Comparison of ENCODE assay signal across 1 cellular context in genomic region chr20:51860015-51860882, GRCh38.
TF ChIP-seq lines count a peak whose summit lies in the region.

No MANE protein-coding gene starts in this region.

TF ChIP-seq in HEK293, 187 proteins besides CTCF, POLR2A, EP300 and RAD21 (continued from another document and continues in another):
- TF ChIP-seq KLF17 (tag by site-specific recombination; IDR thresholded peaks at IDR 0.05) (no peak), BCL11B (tag by site-specific recombination; IDR thresholded peaks at IDR 0.05; ENCODE audit: low read depth) (no peak), ZFHX2 (tag by site-specific recombination; conservative IDR thresholded peaks at IDR 0.05) (no peak), ZNF175 (tag by site-specific recombination; IDR thresholded peaks at IDR 0.05) (no peak), ZNF623 (tag by site-specific recombination; IDR thresholded peaks at IDR 0.05) (no peak), ZNF19 (tag by site-specific recombination; IDR thresholded peaks at IDR 0.05; ENCODE audit: low read depth) (no peak), ZNF366 (tag by site-specific recombination; conservative IDR thresholded peaks at IDR 0.05) (peak; percentile 56; the same call in 1 of the 2 replicates), ZNF560 (tag by site-specific recombination; IDR thresholded peaks at IDR 0.05; ENCODE audit: borderline replicate concordance) (no peak), PRDM10 (tag by site-specific recombination; IDR thresholded peaks at IDR 0.05) (no peak), SP7 (tag by site-specific recombination; IDR thresholded peaks at IDR 0.05) (peak; percentile 89), ZNF791 (tag by site-specific recombination; IDR thresholded peaks at IDR 0.05) (no peak), ZNF571 (tag by site-specific recombination; IDR thresholded peaks at IDR 0.05) (no peak), ZNF157 (tag by site-specific recombination; IDR thresholded peaks at IDR 0.05) (no peak), ZNF654 (tag by site-specific recombination; IDR thresholded peaks at IDR 0.05; ENCODE audit: low read depth) (no peak; the same call in 1 of the 2 replicates), ZNF433 (tag by site-specific recombination; IDR thresholded peaks at IDR 0.05; ENCODE audit: low read depth) (no peak), ZNF292 (tag by site-specific recombination; IDR thresholded peaks at IDR 0.05; ENCODE audit: borderline replicate concordance, low read depth) (no peak), GFI1B (tag by site-specific recombination; IDR thresholded peaks at IDR 0.05) (peak; percentile 77; the same call in 1 of the 2 replicates), ZNF449 (tag by site-specific recombination; IDR thresholded peaks at IDR 0.05) (no peak), GLI4 (tag by site-specific recombination; IDR thresholded peaks at IDR 0.05) (no peak), HOXD13 (CRISPR knock-in tag; IDR thresholded peaks at IDR 0.05; ENCODE audit: borderline replicate concordance) (peak; percentile 86), GLIS1 (tag by site-specific recombination; IDR thresholded peaks at IDR 0.05) (peak; percentile 58; the same call in 1 of the 2 replicates), WT1 (tag by site-specific recombination; IDR thresholded peaks at IDR 0.05) (peak; percentile 68; the same call in 1 of the 2 replicates), ZNF658 (tag by site-specific recombination; IDR thresholded peaks at IDR 0.05) (no peak), MEIS1 (CRISPR knock-in tag; IDR thresholded peaks at IDR 0.05; ENCODE audit: borderline replicate concordance) (no peak), ZNF704 (tag by site-specific recombination; IDR thresholded peaks at IDR 0.05) (no peak), ZNF155 (tag by site-specific recombination; IDR thresholded peaks at IDR 0.05) (no peak), ZNF169 (tag by site-specific recombination; IDR thresholded peaks at IDR 0.05) (no peak), ZNF37A (tag by site-specific recombination; IDR thresholded peaks at IDR 0.05) (no peak), ZNF664 (tag by site-specific recombination; IDR thresholded peaks at IDR 0.05) (no peak), RBAK (tag by site-specific recombination; IDR thresholded peaks at IDR 0.05) (no peak), BCL11A (tag by site-specific recombination; IDR thresholded peaks at IDR 0.05; ENCODE audit: low read depth) (peak; percentile 93), ZEB2 (tag by site-specific recombination; IDR thresholded peaks at IDR 0.05) (peak; percentile 83), ZFP41 (tag by site-specific recombination; IDR thresholded peaks at IDR 0.05; ENCODE audit: borderline replicate concordance) (no peak), ZBTB49 (tag by site-specific recombination; IDR thresholded peaks at IDR 0.05; ENCODE audit: low read depth) (no peak), ZBTB7A (tag by site-specific recombination; IDR thresholded peaks at IDR 0.05; ENCODE audit: low read depth) (no peak), PRDM1 (tag by site-specific recombination; IDR thresholded peaks at IDR 0.05) (no peak), ZNF600 (tag by site-specific recombination; IDR thresholded peaks at IDR 0.05) (peak; percentile 61; the same call in 1 of the 2 replicates), ZNF146 (tag by site-specific recombination; IDR thresholded peaks at IDR 0.05) (no peak), ZNF391 (tag by site-specific recombination; IDR thresholded peaks at IDR 0.05; ENCODE audit: borderline replicate concordance, low read depth) (no peak), ZSCAN4 (tag by site-specific recombination; IDR thresholded peaks at IDR 0.05) (no peak), OSR2 (tag by site-specific recombination; IDR thresholded peaks at IDR 0.05) (peak; percentile 91), ZNF837 (tag by site-specific recombination; IDR thresholded peaks at IDR 0.05) (no peak), ZNF645 (tag by site-specific recombination; IDR thresholded peaks at IDR 0.05) (no peak), SP2 (tag by site-specific recombination; IDR thresholded peaks at IDR 0.05) (no peak), ZSCAN23 (tag by site-specific recombination; IDR thresholded peaks at IDR 0.05) (no peak), ZNF221 (tag by site-specific recombination; IDR thresholded peaks at IDR 0.05; ENCODE audit: borderline replicate concordance) (no peak), SP3 (tag by site-specific recombination; IDR thresholded peaks at IDR 0.05) (no peak), GLIS2 (tag by site-specific recombination; IDR thresholded peaks at IDR 0.05) (0 out of 2 replicates have a peak, but pooled peaks have one; percentile 20), AEBP2 (tag by site-specific recombination; IDR thresholded peaks at IDR 0.05; ENCODE audit: borderline replicate concordance) (no peak), ZNF280C (tag by site-specific recombination; IDR thresholded peaks at IDR 0.05) (no peak), ZSCAN30 (tag by site-specific recombination; IDR thresholded peaks at IDR 0.05) (0 out of 2 replicates have a peak, but pooled peaks have one; percentile 78), OVOL3 (tag by site-specific recombination; IDR thresholded peaks at IDR 0.05) (peak; percentile 84; the same call in 1 of the 2 replicates), ZNF202 (tag by site-specific recombination; IDR thresholded peaks at IDR 0.05; ENCODE audit: borderline replicate concordance) (no peak)
